ENCODE assay signal across 1 cellular context in the genomic region with DNA sequence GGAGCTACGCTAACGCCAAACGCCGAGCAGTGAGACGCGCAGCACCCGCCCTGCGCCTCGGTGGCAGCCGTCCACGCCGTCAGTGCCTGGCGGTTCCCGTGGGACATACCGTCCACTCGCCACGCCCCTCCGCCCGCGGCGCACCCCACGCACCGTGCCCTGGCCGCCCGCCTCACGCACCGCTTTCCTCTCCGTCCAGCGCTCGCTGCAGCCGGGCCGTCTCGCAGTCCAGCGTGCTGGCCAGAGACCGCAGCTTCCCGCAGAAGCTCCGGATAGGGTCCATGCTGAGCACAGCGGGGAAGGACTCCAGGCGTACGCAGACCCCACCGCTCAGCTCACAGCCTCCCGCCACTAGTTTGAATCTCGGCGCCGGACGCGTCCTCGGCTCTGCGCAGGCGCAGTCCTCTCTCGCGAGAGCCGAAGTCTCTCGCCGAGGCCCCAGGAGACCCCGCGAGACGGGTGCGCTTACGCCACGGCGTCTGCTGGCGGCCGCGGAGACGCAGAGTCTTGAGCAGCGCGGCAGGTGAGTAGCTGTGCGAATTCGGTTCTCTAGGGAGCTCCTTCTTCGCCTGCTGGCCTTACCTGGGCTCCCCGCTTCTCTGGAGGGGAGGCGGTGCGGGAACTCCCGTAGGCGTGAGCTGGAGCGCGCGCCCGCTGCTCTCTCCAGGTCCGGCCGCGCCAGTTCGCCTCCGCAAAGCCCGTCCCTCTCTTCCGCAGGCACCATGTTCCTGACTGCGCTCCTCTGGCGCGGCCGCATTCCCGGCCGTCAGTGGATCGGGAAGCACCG.
TF ChIP-seq lines count a peak whose summit lies in the region.

A gene (plus strand): TSS at position 464 of the 787 bp plus-strand sequence. CDS start 259 bp downstream, at position 723.
A gene (minus strand): TSS at position 358 of the 787 bp plus-strand sequence. CDS start 75 bp downstream, at position 283.

TF ChIP-seq in HepG2, 621 proteins besides CTCF, POLR2A, EP300 and RAD21 (continued from another document and continues in another):
- TF ChIP-seq, protein P1, sequence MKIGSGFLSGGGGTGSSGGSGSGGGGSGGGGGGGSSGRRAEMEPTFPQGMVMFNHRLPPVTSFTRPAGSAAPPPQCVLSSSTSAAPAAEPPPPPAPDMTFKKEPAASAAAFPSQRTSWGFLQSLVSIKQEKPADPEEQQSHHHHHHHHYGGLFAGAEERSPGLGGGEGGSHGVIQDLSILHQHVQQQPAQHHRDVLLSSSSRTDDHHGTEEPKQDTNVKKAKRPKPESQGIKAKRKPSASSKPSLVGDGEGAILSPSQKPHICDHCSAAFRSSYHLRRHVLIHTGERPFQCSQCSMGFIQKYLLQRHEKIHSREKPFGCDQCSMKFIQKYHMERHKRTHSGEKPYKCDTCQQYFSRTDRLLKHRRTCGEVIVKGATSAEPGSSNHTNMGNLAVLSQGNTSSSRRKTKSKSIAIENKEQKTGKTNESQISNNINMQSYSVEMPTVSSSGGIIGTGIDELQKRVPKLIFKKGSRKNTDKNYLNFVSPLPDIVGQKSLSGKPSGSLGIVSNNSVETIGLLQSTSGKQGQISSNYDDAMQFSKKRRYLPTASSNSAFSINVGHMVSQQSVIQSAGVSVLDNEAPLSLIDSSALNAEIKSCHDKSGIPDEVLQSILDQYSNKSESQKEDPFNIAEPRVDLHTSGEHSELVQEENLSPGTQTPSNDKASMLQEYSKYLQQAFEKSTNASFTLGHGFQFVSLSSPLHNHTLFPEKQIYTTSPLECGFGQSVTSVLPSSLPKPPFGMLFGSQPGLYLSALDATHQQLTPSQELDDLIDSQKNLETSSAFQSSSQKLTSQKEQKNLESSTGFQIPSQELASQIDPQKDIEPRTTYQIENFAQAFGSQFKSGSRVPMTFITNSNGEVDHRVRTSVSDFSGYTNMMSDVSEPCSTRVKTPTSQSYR (CRISPR knock-in tag; IDR thresholded peaks at IDR 0.05; ENCODE audit: borderline replicate concordance): peak; percentile 21; the same call in 1 of the 2 replicates
- no peak for TF ChIP-seq ZNF781 (CRISPR knock-in tag; IDR thresholded peaks at IDR 0.05; ENCODE audit: borderline replicate concordance, not compliant biosample characterization)
- TF ChIP-seq, protein P2, sequence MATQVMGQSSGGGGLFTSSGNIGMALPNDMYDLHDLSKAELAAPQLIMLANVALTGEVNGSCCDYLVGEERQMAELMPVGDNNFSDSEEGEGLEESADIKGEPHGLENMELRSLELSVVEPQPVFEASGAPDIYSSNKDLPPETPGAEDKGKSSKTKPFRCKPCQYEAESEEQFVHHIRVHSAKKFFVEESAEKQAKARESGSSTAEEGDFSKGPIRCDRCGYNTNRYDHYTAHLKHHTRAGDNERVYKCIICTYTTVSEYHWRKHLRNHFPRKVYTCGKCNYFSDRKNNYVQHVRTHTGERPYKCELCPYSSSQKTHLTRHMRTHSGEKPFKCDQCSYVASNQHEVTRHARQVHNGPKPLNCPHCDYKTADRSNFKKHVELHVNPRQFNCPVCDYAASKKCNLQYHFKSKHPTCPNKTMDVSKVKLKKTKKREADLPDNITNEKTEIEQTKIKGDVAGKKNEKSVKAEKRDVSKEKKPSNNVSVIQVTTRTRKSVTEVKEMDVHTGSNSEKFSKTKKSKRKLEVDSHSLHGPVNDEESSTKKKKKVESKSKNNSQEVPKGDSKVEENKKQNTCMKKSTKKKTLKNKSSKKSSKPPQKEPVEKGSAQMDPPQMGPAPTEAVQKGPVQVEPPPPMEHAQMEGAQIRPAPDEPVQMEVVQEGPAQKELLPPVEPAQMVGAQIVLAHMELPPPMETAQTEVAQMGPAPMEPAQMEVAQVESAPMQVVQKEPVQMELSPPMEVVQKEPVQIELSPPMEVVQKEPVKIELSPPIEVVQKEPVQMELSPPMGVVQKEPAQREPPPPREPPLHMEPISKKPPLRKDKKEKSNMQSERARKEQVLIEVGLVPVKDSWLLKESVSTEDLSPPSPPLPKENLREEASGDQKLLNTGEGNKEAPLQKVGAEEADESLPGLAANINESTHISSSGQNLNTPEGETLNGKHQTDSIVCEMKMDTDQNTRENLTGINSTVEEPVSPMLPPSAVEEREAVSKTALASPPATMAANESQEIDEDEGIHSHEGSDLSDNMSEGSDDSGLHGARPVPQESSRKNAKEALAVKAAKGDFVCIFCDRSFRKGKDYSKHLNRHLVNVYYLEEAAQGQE (IDR thresholded peaks at IDR 0.05; ENCODE audit: borderline replicate concordance in 1 of 2, low read depth in 1 of 2, low read length in 2 of 2): no peak; a peak in 1 of 4 replicates
- TF ChIP-seq ZNF30 (CRISPR knock-in tag; IDR thresholded peaks at IDR 0.05): 0 out of 2 replicates have a peak, but pooled peaks have one; percentile 51
- TF ChIP-seq, protein P3, sequence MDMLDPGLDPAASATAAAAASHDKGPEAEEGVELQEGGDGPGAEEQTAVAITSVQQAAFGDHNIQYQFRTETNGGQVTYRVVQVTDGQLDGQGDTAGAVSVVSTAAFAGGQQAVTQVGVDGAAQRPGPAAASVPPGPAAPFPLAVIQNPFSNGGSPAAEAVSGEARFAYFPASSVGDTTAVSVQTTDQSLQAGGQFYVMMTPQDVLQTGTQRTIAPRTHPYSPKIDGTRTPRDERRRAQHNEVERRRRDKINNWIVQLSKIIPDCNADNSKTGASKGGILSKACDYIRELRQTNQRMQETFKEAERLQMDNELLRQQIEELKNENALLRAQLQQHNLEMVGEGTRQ (IDR thresholded peaks at IDR 0.05; ENCODE audit: low read depth, low read length): no peak
- TF ChIP-seq, protein P3 (CRISPR knock-in tag; IDR thresholded peaks at IDR 0.05; ENCODE audit: borderline replicate concordance): peak; percentile 44; the same call in 1 of the 2 replicates
- TF ChIP-seq MZF1 (CRISPR knock-in tag; IDR thresholded peaks at IDR 0.05; ENCODE audit: borderline replicate concordance): no peak
- TF ChIP-seq STAG1 (CRISPR knock-in tag; IDR thresholded peaks at IDR 0.05): 0 out of 2 replicates have a peak, but pooled peaks have one; percentile 1
- no peak for TF ChIP-seq EZH2 (conservative IDR thresholded peaks at IDR 0.05; ENCODE audit: low read depth, low read length)
- no peak for TF ChIP-seq ZNF180 (CRISPR knock-in tag; IDR thresholded peaks at IDR 0.05; ENCODE audit: borderline replicate concordance, low read depth)
- peak; percentile 79 for TF ChIP-seq KDM5B (CRISPR knock-in tag; IDR thresholded peaks at IDR 0.05; ENCODE audit: borderline replicate concordance)
- TF ChIP-seq, protein P4, sequence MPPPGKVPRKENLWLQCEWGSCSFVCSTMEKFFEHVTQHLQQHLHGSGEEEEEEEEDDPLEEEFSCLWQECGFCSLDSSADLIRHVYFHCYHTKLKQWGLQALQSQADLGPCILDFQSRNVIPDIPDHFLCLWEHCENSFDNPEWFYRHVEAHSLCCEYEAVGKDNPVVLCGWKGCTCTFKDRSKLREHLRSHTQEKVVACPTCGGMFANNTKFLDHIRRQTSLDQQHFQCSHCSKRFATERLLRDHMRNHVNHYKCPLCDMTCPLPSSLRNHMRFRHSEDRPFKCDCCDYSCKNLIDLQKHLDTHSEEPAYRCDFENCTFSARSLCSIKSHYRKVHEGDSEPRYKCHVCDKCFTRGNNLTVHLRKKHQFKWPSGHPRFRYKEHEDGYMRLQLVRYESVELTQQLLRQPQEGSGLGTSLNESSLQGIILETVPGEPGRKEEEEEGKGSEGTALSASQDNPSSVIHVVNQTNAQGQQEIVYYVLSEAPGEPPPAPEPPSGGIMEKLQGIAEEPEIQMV (CRISPR knock-in tag; IDR thresholded peaks at IDR 0.05; ENCODE audit: low read depth): no peak; the same call in 1 of the 2 replicates
- TF ChIP-seq FOXK2 (IDR thresholded peaks at IDR 0.05): no peak
- TF ChIP-seq ZNF589 (CRISPR knock-in tag; conservative IDR thresholded peaks at IDR 0.05): peak; percentile 95
- peak; percentile 86 for TF ChIP-seq RXRA (CRISPR knock-in tag; IDR thresholded peaks at IDR 0.05)
- TF ChIP-seq SIX1 (CRISPR knock-in tag; IDR thresholded peaks at IDR 0.05; ENCODE audit: borderline replicate concordance): peak; percentile 40; the same call in 1 of the 2 replicates
- no peak for TF ChIP-seq CBX2 (IDR thresholded peaks at IDR 0.05; ENCODE audit: low read depth, low read length)
- TF ChIP-seq CBX2 (CRISPR knock-in tag; IDR thresholded peaks at IDR 0.05; ENCODE audit: low read depth): 0 out of 2 replicates have a peak, but pooled peaks have one; percentile 50
- TF ChIP-seq ARID2 (CRISPR knock-in tag; IDR thresholded peaks at IDR 0.05; ENCODE audit: borderline replicate concordance): no peak; the same call in 1 of the 2 replicates
- peak; percentile 93 for TF ChIP-seq HOXA5 (CRISPR knock-in tag; IDR thresholded peaks at IDR 0.05)
- peak; percentile 51; the same call in 1 of the 2 replicates for TF ChIP-seq NFKB2 (CRISPR knock-in tag; IDR thresholded peaks at IDR 0.05; ENCODE audit: borderline replicate concordance)
- TF ChIP-seq ZNF747 (CRISPR knock-in tag; IDR thresholded peaks at IDR 0.05; ENCODE audit: borderline replicate concordance): peak; percentile 75
- peak; percentile 46; the same call in 1 of the 2 replicates for TF ChIP-seq ZNF12 (CRISPR knock-in tag; IDR thresholded peaks at IDR 0.05)
- TF ChIP-seq ATAD3A (CRISPR knock-in tag; IDR thresholded peaks at IDR 0.05): peak; percentile 10; the same call in 1 of the 2 replicates
- peak; percentile 90 for TF ChIP-seq PRMT3 (CRISPR knock-in tag; IDR thresholded peaks at IDR 0.05; ENCODE audit: borderline replicate concordance, low read depth)
- TF ChIP-seq ZNF230 (CRISPR knock-in tag; IDR thresholded peaks at IDR 0.05): no peak
- TF ChIP-seq KLF13 (CRISPR knock-in tag; IDR thresholded peaks at IDR 0.05): peak; percentile 90; the same call in 1 of the 2 replicates
- TF ChIP-seq JARID2 (CRISPR knock-in tag; IDR thresholded peaks at IDR 0.05; ENCODE audit: insufficient replicate concordance): peak; percentile 62
- 0 out of 2 replicates have a peak, but pooled peaks have one; percentile 34 for TF ChIP-seq ZNF703 (CRISPR knock-in tag; IDR thresholded peaks at IDR 0.05; ENCODE audit: borderline replicate concordance)
- TF ChIP-seq HMGA1 (CRISPR knock-in tag; conservative IDR thresholded peaks at IDR 0.05): no peak
- TF ChIP-seq MAFF (IDR thresholded peaks at IDR 0.05; ENCODE audit: low read depth, low read length): no peak; the same call in 1 of the 2 replicates
- TF ChIP-seq, protein P5, sequence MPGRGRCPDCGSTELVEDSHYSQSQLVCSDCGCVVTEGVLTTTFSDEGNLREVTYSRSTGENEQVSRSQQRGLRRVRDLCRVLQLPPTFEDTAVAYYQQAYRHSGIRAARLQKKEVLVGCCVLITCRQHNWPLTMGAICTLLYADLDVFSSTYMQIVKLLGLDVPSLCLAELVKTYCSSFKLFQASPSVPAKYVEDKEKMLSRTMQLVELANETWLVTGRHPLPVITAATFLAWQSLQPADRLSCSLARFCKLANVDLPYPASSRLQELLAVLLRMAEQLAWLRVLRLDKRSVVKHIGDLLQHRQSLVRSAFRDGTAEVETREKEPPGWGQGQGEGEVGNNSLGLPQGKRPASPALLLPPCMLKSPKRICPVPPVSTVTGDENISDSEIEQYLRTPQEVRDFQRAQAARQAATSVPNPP (CRISPR knock-in tag; IDR thresholded peaks at IDR 0.05): peak; percentile 72; the same call in 1 of the 2 replicates
- TF ChIP-seq, protein P6, sequence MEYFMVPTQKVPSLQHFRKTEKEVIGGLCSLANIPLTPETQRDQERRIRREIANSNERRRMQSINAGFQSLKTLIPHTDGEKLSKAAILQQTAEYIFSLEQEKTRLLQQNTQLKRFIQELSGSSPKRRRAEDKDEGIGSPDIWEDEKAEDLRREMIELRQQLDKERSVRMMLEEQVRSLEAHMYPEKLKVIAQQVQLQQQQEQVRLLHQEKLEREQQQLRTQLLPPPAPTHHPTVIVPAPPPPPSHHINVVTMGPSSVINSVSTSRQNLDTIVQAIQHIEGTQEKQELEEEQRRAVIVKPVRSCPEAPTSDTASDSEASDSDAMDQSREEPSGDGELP (IDR thresholded peaks at IDR 0.05; ENCODE audit: borderline replicate concordance, low read depth): no peak; the same call in 1 of the 2 replicates
- peak; percentile 71; the same call in 1 of the 2 replicates for TF ChIP-seq GTF2F1 (IDR thresholded peaks at IDR 0.05; ENCODE audit: low read length)
- no peak for TF ChIP-seq ATF1 (CRISPR knock-in tag; IDR thresholded peaks at IDR 0.05)
- no peak for TF ChIP-seq ZNF713 (CRISPR knock-in tag; IDR thresholded peaks at IDR 0.05)
- peak; percentile 43; the same call in 1 of the 2 replicates for TF ChIP-seq ZNF746 (CRISPR knock-in tag; IDR thresholded peaks at IDR 0.05)
- TF ChIP-seq ZNF510 (CRISPR knock-in tag; IDR thresholded peaks at IDR 0.05; ENCODE audit: low read depth): no peak
- peak; percentile 78 for TF ChIP-seq SALL1 (CRISPR knock-in tag; IDR thresholded peaks at IDR 0.05)
- 0 out of 2 replicates have a peak, but pooled peaks have one; percentile 4 for TF ChIP-seq MIXL1 (CRISPR knock-in tag; IDR thresholded peaks at IDR 0.05)
- peak; percentile 82 for TF ChIP-seq ZNF788 (CRISPR knock-in tag; IDR thresholded peaks at IDR 0.05; ENCODE audit: borderline replicate concordance)
- TF ChIP-seq, protein P7, sequence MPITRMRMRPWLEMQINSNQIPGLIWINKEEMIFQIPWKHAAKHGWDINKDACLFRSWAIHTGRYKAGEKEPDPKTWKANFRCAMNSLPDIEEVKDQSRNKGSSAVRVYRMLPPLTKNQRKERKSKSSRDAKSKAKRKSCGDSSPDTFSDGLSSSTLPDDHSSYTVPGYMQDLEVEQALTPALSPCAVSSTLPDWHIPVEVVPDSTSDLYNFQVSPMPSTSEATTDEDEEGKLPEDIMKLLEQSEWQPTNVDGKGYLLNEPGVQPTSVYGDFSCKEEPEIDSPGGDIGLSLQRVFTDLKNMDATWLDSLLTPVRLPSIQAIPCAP (CRISPR knock-in tag; IDR thresholded peaks at IDR 0.05; ENCODE audit: low read depth): no peak
- no peak; the same call in 1 of the 2 replicates for TF ChIP-seq ZSCAN12 (CRISPR knock-in tag; IDR thresholded peaks at IDR 0.05)
- peak; percentile 74 for TF ChIP-seq ZFP90 (CRISPR knock-in tag; IDR thresholded peaks at IDR 0.05; ENCODE audit: borderline replicate concordance)
- TF ChIP-seq SKI (IDR thresholded peaks at IDR 0.05; ENCODE audit: partially characterized antibody): peak; percentile 71
- peak; percentile 91 for TF ChIP-seq MYC (CRISPR knock-in tag; IDR thresholded peaks at IDR 0.05; ENCODE audit: borderline replicate concordance)
- peak; percentile 26 for TF ChIP-seq FOSL2 (CRISPR knock-in tag; IDR thresholded peaks at IDR 0.05)
- no peak for TF ChIP-seq ZNF34 (CRISPR knock-in tag; IDR thresholded peaks at IDR 0.05; ENCODE audit: borderline replicate concordance)
- peak; percentile 9; the same call in 1 of the 2 replicates for TF ChIP-seq CEBPB (IDR thresholded peaks at IDR 0.05; ENCODE audit: borderline replicate concordance, low read depth, low read length)
- TF ChIP-seq SRSF4 (IDR thresholded peaks at IDR 0.05; ENCODE audit: low read depth, low read length, poor library complexity, severe bottlenecking): no peak
- TF ChIP-seq FIP1L1 (IDR thresholded peaks at IDR 0.05; ENCODE audit: borderline replicate concordance, insufficient read depth, low read depth, low read length): no peak
- TF ChIP-seq RCOR2 (CRISPR knock-in tag; IDR thresholded peaks at IDR 0.05): no peak
- TF ChIP-seq TOPORS (CRISPR knock-in tag; IDR thresholded peaks at IDR 0.05): peak; percentile 38; the same call in 1 of the 2 replicates
- TF ChIP-seq SPEN (CRISPR knock-in tag; IDR thresholded peaks at IDR 0.05; ENCODE audit: low read depth): peak; percentile 97
- no peak for TF ChIP-seq ZNF75D (CRISPR knock-in tag; IDR thresholded peaks at IDR 0.05; ENCODE audit: borderline replicate concordance)
